ENCODE assay signal across 20 cellular contexts in genomic region chr14:34262511-34262910, GRCh38.
DNase-seq lines count a peak whose midpoint lies in the region.
"Had no signal": no experiment of that assay in that cellular context is flagged by ENCODE, and none has a peak within 500 bp of the region (broad histone marks: within the 10 kb centered on the region; RNA-seq: fewer than 3 reads in every experiment).

No MANE protein-coding gene starts in this region.

- H3K4me3 ChIP-seq in trophoblast cell (ENCODE audit: low read depth, low read length) = no peak overlapping the region
- H3K4me3 ChIP-seq: BLaER1 had no signal

- no CpG with 5 or more reads among the region's 5 CpGs for WGBS in trophoblast cell (ENCODE audit: extremely low coverage, insufficient coverage, insufficient read length)

- no peaks in the 10 kb centered on the region for H3K79me1 ChIP-seq in trophoblast cell (ENCODE audit: low read length)

- H2AFZ ChIP-seq in trophoblast cell (ENCODE audit: insufficient read depth, low read length, poor library complexity) = no peak overlapping the region

- H3K9me3 ChIP-seq in trophoblast cell (ENCODE audit: insufficient read depth, low read depth, low read length) = no peaks in the 10 kb centered on the region
- H3K9me3 ChIP-seq: BLaER1 had no signal

- no peak overlapping the region for H4K12ac ChIP-seq in trophoblast cell (ENCODE audit: low read depth, low read length)

- no peak overlapping the region for H2BK5ac ChIP-seq in trophoblast cell (ENCODE audit: low read depth, low read length, poor library complexity)

- no peak overlapping the region for H4K8ac ChIP-seq in trophoblast cell (ENCODE audit: low read depth, low read length)

- no peak overlapping the region for H3K9ac ChIP-seq in trophoblast cell (ENCODE audit: low read length)
- H3K9ac ChIP-seq: BLaER1, KMS-11 had no signal

- DNase-seq in NCI-H146 (lab: John Stamatoyannopoulos, UW) = peak; percentile 4
- DNase-seq in NCI-H146 treated with DMSO at 0.1 percent for 48 hours (lab: John Stamatoyannopoulos, UW; ENCODE audit: unreplicated experiment) = no peak
- peak; percentile 94 for DNase-seq in NCI-H2227 (lab: John Stamatoyannopoulos, UW; ENCODE audit: unreplicated experiment)
- peak in 38 of 61 donors; percentile 2 to 85 (median 26) for DNase-seq in caudate nucleus (lab: John Stamatoyannopoulos, UW)
- no peak for DNase-seq in trophoblast cell
- DNase-seq in C1 segment of cervical spinal cord (lab: John Stamatoyannopoulos, UW) = no peak
- DNase-seq in activated T-cell treated with anti-CD3 and anti-CD28 coated beads, Interleukin-2, amount 50 U/mL, for 48 hours = no peak
- no peak for DNase-seq in NCI-H1694 (lab: John Stamatoyannopoulos, UW)
- DNase-seq: CD8-positive, alpha-beta memory T cell; DMS79 treated with DMSO at 0.1 percent for 48 hours; HFFc6; NCI-H1048; NCI-H1694 treated with DMSO at 0.1 percent for 48 hours; NCI-H2107; NCI-H446; NCI-H82; OCI-M1; Right ventricle myocardium superior had no signal

- H3K27me3 ChIP-seq in trophoblast cell (ENCODE audit: insufficient read depth, low read length) = no peaks in the 10 kb centered on the region
- H3K27me3 ChIP-seq: BLaER1 had no signal

- H3K23ac ChIP-seq in trophoblast cell (ENCODE audit: low read length) = no peak overlapping the region

- H3K36me3 ChIP-seq in trophoblast cell (ENCODE audit: control insufficient read depth in 1 of 2, insufficient read depth in 2 of 2, low read length in 2 of 2) = no peaks in the 10 kb centered on the region
- H3K36me3 ChIP-seq: BLaER1 had no signal

- H3K14ac ChIP-seq in trophoblast cell (ENCODE audit: low read length) = no peak overlapping the region

- peaks cover 2 to 4% of the 10 kb centered on the region in 2 experiments for H3K4me1 ChIP-seq in trophoblast cell (ENCODE audit: control insufficient read depth in 1 of 2, insufficient read depth in 2 of 2, low read length in 2 of 2)
- H3K4me1 ChIP-seq: BLaER1 had no signal

- H2AK5ac ChIP-seq in trophoblast cell (ENCODE audit: low read length) = no peak overlapping the region

- no peak overlapping the region for H4K91ac ChIP-seq in trophoblast cell (ENCODE audit: low read depth, low read length)

- no peak overlapping the region for H2BK120ac ChIP-seq in trophoblast cell (ENCODE audit: insufficient read depth, low read length, poor library complexity)

- no peak overlapping the region for H3K4me2 ChIP-seq in trophoblast cell (ENCODE audit: low read length)
- H3K4me2 ChIP-seq: BLaER1, KMS-11 had no signal

- no peaks in the 10 kb centered on the region for H3K79me2 ChIP-seq in trophoblast cell (ENCODE audit: control insufficient read depth, insufficient read depth, low read length, poor library complexity)

- H2BK12ac ChIP-seq in trophoblast cell (ENCODE audit: low read length) = peak overlapping the region; percentile 23

- H3K18ac ChIP-seq in trophoblast cell (ENCODE audit: low read length) = no peak overlapping the region

- no peak overlapping the region for H3K27ac ChIP-seq in caudate nucleus (ENCODE audit: low read depth, low read length)
- no peak overlapping the region for H3K27ac ChIP-seq in trophoblast cell (ENCODE audit: low read depth, low read length)
- H3K27ac ChIP-seq: BLaER1, KMS-11 had no signal

- H3K4ac ChIP-seq in trophoblast cell (ENCODE audit: low read depth, low read length) = no peak overlapping the region

Comparison
In these comparisons a context has a peak if more than half of its experiments do, and no peak if none do; other contexts are left out.
1. DNase-seq: peak in NCI-H146 (single experiment), NCI-H2227 (single experiment) and caudate nucleus (38 of 61); none in NCI-H146 treated with DMSO at 0.1 percent for 48 hours (single experiment), trophoblast cell (0 of 2), C1 segment of cervical spinal cord (0 of 14), activated T-cell treated with anti-CD3 and anti-CD28 coated beads, Interleukin-2, amount 50 U/mL, for 48 hours (0 of 2) and NCI-H1694 (single experiment).